ENCODE assay signal across 8 cellular contexts in genomic region chr10:80596391-80597257, GRCh38. TPM values are rescaled to one million over a fixed set of nuclear protein-coding genes. Genes with fewer than 3 reads are reported as not detected.
DNase-seq lines count a peak whose midpoint lies in the region; ATAC-seq, FAIRE-seq and TF ChIP-seq lines count a peak whose summit lies in the region.

No MANE protein-coding gene starts in this region.

- H3K27me3 Mint-ChIP-seq in T-cell = no peaks in the 10 kb centered on the region
- H3K27me3 Mint-ChIP-seq in naive thymus-derived CD8-positive, alpha-beta T cell = no peaks in the 10 kb centered on the region

- H3K27ac Mint-ChIP-seq in T-cell = no peak overlapping the region
- no peak overlapping the region for H3K27ac Mint-ChIP-seq in naive thymus-derived CD8-positive, alpha-beta T cell

- TF ChIP-seq POLR2A in GM12891 (IDR thresholded peaks at IDR 0.05; ENCODE audit: low read depth, low read length) = no peak

- H3K4me3 Mint-ChIP-seq in T-cell = no peak overlapping the region
- H3K4me3 Mint-ChIP-seq in naive thymus-derived CD8-positive, alpha-beta T cell = no peak overlapping the region

- POLR2A ChIA-PET in T-cell (lab: Charles Lee) = interaction anchor here in 1 of 2 donors (0.6 kb wide), 1 partner anchor 301 kb away, joined by 3 read pairs; no protein-coding TSS in a partner anchor
- POLR2A ChIA-PET in naive thymus-derived CD8-positive, alpha-beta T cell (lab: Charles Lee) = interaction anchor here (0.8 kb wide), 1 partner anchor 86 kb away, joined by 3 read pairs; no protein-coding TSS in a partner anchor

- FAIRE-seq in GM12891 (lab: Jason Lieb, UNC) = peak; percentile 92

- no peaks in the 10 kb centered on the region for H3K36me3 Mint-ChIP-seq in T-cell
- no peaks in the 10 kb centered on the region for H3K36me3 Mint-ChIP-seq in naive thymus-derived CD8-positive, alpha-beta T cell

- DNase-seq in AG08396 (ENCODE audit: low spot score) = peak; percentile 74
- peak; percentile 30 for DNase-seq in GM12891 (ENCODE audit: insufficient read length, low spot score)
- DNase-seq in HuH-7 (ENCODE audit: low spot score) = peak; percentile 67
- peak in 22 of 34 experiments; percentile 4 to 39 (median 16) for DNase-seq in T-cell
- DNase-seq in dermis blood vessel endothelial cell = peak; percentile 75
- DNase-seq in naive thymus-derived CD8-positive, alpha-beta T cell = peak in 5 of 10 donors; percentile 10 to 48 (median 45)
- DNase-seq in substantia nigra (lab: John Stamatoyannopoulos, UW) = no peak
- no peak for DNase-seq in nucleus accumbens (lab: John Stamatoyannopoulos, UW)

- no peaks in the 10 kb centered on the region for H3K9me3 Mint-ChIP-seq in T-cell
- no peaks in the 10 kb centered on the region for H3K9me3 Mint-ChIP-seq in naive thymus-derived CD8-positive, alpha-beta T cell

- CTCF ChIA-PET in T-cell (lab: Charles Lee) = interaction anchor here (0.6 to 0.9 kb wide), 4 partner anchors 24 to 374 kb away, joined by 3 read pairs; no protein-coding TSS in a partner anchor

- H3K4me1 Mint-ChIP-seq in T-cell = no peaks in the 10 kb centered on the region
- peaks cover 0 to 20% (median 0%) of the 10 kb centered on the region in 4 donors for H3K4me1 Mint-ChIP-seq in naive thymus-derived CD8-positive, alpha-beta T cell

- ATAC-seq in T-cell (replicated peaks in 1 of 4) = peak; percentile 53 to 56 (median 54)
- ATAC-seq in naive thymus-derived CD8-positive, alpha-beta T cell = peak; percentile 29 to 58

- no peak overlapping the region for H3K27ac ChIP-seq in substantia nigra (ENCODE audit: low read depth, low read length, poor library complexity, severe bottlenecking)

TF ChIP-seq in GM12891, 5 proteins besides CTCF, POLR2A, EP300 and RAD21:
- no peak for TF ChIP-seq PAX5 (IDR thresholded peaks at IDR 0.05; ENCODE audit: insufficient read depth, low read length, severe bottlenecking)
- no peak for TF ChIP-seq TAF1 (IDR thresholded peaks at IDR 0.05; ENCODE audit: low read depth, low read length)
- no peak for TF ChIP-seq POU2F2 (IDR thresholded peaks at IDR 0.05; ENCODE audit: low read depth, low read length)
- TF ChIP-seq POLR2AphosphoS5 (IDR thresholded peaks at IDR 0.05; ENCODE audit: low read depth, low read length) = no peak
- no peak for TF ChIP-seq SPI1 (IDR thresholded peaks at IDR 0.05; ENCODE audit: low read depth, low read length)

RNA-seq across cellular contexts. Expression of gene SH2D4B, which starts 58.9 kb away (rescaled TPM):
- polyA plus RNA-seq in GM12891 (2012; ENCODE audit: low read depth, missing spikeins) = not detected
- total RNA-seq in T-cell (under 1 TPM; 0.12 to 0.26 (median 0.23) TPM), dermis blood vessel endothelial cell (0.05 and 0.34 TPM in 2 replicates)
- total RNA-seq in naive thymus-derived CD8-positive, alpha-beta T cell = under 1 TPM; 0.11 to 0.36 TPM
- polyA plus RNA-seq in naive thymus-derived CD8-positive, alpha-beta T cell = not detected

Comparison
In these comparisons a context has a peak if more than half of its experiments do, and no peak if none do; other contexts are left out.
1. DNase-seq: peak in AG08396 (single experiment), GM12891 (single experiment), HuH-7 (single experiment), T-cell (22 of 34) and dermis blood vessel endothelial cell (single experiment); none in substantia nigra (0 of 49) and nucleus accumbens (0 of 56).